In the genomic region with DNA sequence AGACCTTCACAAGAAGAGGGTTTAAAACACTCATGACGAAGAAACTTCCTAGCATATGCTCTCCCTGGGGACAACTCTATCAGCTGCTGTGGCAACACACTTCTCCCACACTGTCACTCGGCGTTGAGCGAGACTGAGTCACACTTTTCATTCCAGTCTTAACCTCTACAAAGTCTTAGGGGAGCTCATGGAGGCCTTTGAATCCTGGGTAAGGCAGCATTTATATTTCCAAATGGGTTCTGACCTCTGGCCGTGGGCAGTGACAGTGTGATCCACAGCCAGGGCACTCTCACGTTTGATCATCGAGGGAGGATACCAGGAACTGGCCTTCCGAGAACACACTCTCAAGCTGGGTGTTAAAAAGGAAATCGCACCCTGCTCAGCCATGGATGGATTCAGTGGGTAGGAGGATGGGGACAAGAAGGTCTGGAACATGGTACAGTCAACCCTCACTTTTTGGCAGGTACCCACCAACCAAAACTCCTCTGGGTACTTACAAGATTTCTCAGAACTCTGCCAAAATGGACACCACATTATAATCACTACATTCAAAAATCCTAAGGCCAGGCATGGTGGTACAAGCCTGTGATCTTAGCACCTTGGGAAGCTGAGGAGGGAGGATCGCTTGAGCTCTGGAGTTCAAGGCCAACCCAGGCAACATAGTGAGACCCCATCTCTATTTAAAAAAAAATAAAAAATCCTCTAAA, we compare ENCODE assay signal across 1 cellular context.
TF ChIP-seq lines count a peak whose summit lies in the region.

No MANE protein-coding gene starts in this region.

TF ChIP-seq in IMR-90, 13 proteins besides CTCF, POLR2A, EP300 and RAD21 (continued from another document):
- TF ChIP-seq FOS (IDR thresholded peaks at IDR 0.05; ENCODE audit: low read depth, low read length) (no peak), MXI1 (IDR thresholded peaks at IDR 0.05; ENCODE audit: borderline replicate concordance, low read depth, low read length) (no peak), RFX5 (IDR thresholded peaks at IDR 0.05; ENCODE audit: low read depth, low read length) (no peak), BHLHE40 (IDR thresholded peaks at IDR 0.05; ENCODE audit: low read depth, low read length) (peak; percentile 7; the same call in 1 of the 2 replicates), SMC3 (IDR thresholded peaks at IDR 0.05; ENCODE audit: low read depth, low read length) (no peak)
